Comparison of ENCODE assay signal across 10 cellular contexts in genomic region chr1:153647375-153647714, GRCh38. TPM values are rescaled to one million over a fixed set of nuclear protein-coding genes. Genes with fewer than 3 reads are reported as not detected.
DNase-seq lines count a peak whose midpoint lies in the region; ATAC-seq and TF ChIP-seq lines count a peak whose summit lies in the region.
"Had no signal": no experiment of that assay in that cellular context is flagged by ENCODE, and none has a peak within 500 bp of the region (broad histone marks: within the 10 kb centered on the region; RNA-seq: fewer than 3 reads in every experiment).

No MANE protein-coding gene starts in this region.

- H3K36me3 ChIP-seq in Panc1 (ENCODE audit: control insufficient read depth, insufficient read depth, low read length), result peaks cover 27% of the 10 kb centered on the region

- BruUV-seq in Panc1 (replicated peaks; lab: Mats Ljungman, UMichigan), result no TSS peak

- DNase-seq in Panc1 (ENCODE audit: low read depth, low spot score) (no peak), iPS-NIHi7 (ENCODE audit: extremely low spot score) (peak; percentile 31), AG20443 (ENCODE audit: low spot score) (no peak), NCI-H69 (lab: John Stamatoyannopoulos, UW) (no peak)
- DNase-seq: activated T-cell treated with anti-CD3 and anti-CD28 coated beads, Interleukin-2, amount 50 U/mL, for 1 hour; effector memory CD4-positive, alpha-beta T cell; GOT3 had no signal

- peak; percentile 66 for ATAC-seq in Panc1
- ATAC-seq in GM21526 (IDR thresholded peaks at IDR 0.05; ENCODE audit: low FRiP score, unreplicated experiment), result no peak

- peak overlapping the region; percentile 22; the same call in 1 of the 2 replicates for H3K27ac ChIP-seq in 22Rv1
- no peak overlapping the region for H3K27ac ChIP-seq in Panc1 (ENCODE audit: low read length)

- H3K9me3 ChIP-seq in Panc1 (ENCODE audit: control insufficient read depth, insufficient read depth, low read depth, low read length), result no peaks in the 10 kb centered on the region

- H3K27me3 ChIP-seq in Panc1 (ENCODE audit: control insufficient read depth, insufficient read depth, low read length), result no peaks in the 10 kb centered on the region

- TF ChIP-seq CTCF in 22Rv1 (IDR thresholded peaks at IDR 0.05) (no peak), Panc1 (IDR thresholded peaks at IDR 0.05) (no peak)

- CTCF ChIA-PET in Panc1 (lab: Charles Lee), result interaction anchor here (1.1 kb wide), 1 partner anchor 124 kb away, joined by 3 read pairs; no protein-coding TSS in a partner anchor

- intact Hi-C loops in Panc1 (cut with micrococcal nuclease; ENCODE audit: unreplicated experiment), result no loop called here

- POLR2A ChIA-PET in Panc1 (lab: Charles Lee), result interaction anchor here (0.6 kb wide), 1 partner anchor 10 kb away, joined by 3 read pairs; no protein-coding TSS in a partner anchor

- in situ Hi-C loops in Panc1 (cut with HindIII; ENCODE audit: low pct_unique_long_range_greater_than_20kb, low sequenced_read_pairs), result no loop called here

- H3K4me1 ChIP-seq in Panc1 (ENCODE audit: control insufficient read depth, insufficient read depth, low read length), result no peaks in the 10 kb centered on the region

- no peak overlapping the region for H3K4me3 ChIP-seq in Panc1 (ENCODE audit: low read depth in 2 of 2, low read length in 2 of 2)

RNA-seq across cellular contexts. Expression of gene SNAPIN, which starts 11.2 kb away (rescaled TPM):
- total RNA-seq in Panc1 (2021; ENCODE audit: unreplicated experiment), result 46.8 TPM
- polyA plus RNA-seq in Panc1 (2012; ENCODE audit: insufficient read length), result 45.1 TPM

RNA-seq across cellular contexts. Expression of gene CHTOP, which starts 13.5 kb away (rescaled TPM):
- 87.0 TPM for total RNA-seq in Panc1 (2021; ENCODE audit: unreplicated experiment)
- polyA plus RNA-seq in Panc1 (2012; ENCODE audit: insufficient read length), result 94.2 TPM

RNA-seq across cellular contexts. Expression of gene S100A1, which starts 19.1 kb away (rescaled TPM):
- 2.9 TPM for total RNA-seq in Panc1 (2021; ENCODE audit: unreplicated experiment)
- polyA plus RNA-seq in Panc1 (2012; ENCODE audit: insufficient read length), result 8.0 TPM
- total RNA-seq: pulmonary artery endothelial cell had no signal

RNA-seq across cellular contexts. Expression of gene S100A13, which starts 20.0 kb away (rescaled TPM):
- 111 TPM for total RNA-seq in Panc1 (2021; ENCODE audit: unreplicated experiment)
- 218 TPM for polyA plus RNA-seq in Panc1 (2012; ENCODE audit: insufficient read length)

RNA-seq across cellular contexts. Expression of gene ILF2, which starts 23.4 kb away (rescaled TPM):
- 221 TPM for total RNA-seq in Panc1 (2021; ENCODE audit: unreplicated experiment)
- polyA plus RNA-seq in Panc1 (2012; ENCODE audit: insufficient read length), result 155 TPM
